ENCODE assay signal across 30 cellular contexts in genomic region chr2:187316040-187316439, GRCh38.
"Had no signal": no experiment of that assay in that cellular context is flagged by ENCODE, and none has a peak within 500 bp of the region (broad histone marks: within the 10 kb centered on the region; RNA-seq: fewer than 3 reads in every experiment).

No MANE protein-coding gene starts in this region.

- H3K9ac ChIP-seq: neural progenitor cell, parathyroid adenoma had no signal

- DNase-seq: activated CD4-positive, alpha-beta memory T cell treated with anti-CD3 and anti-CD28 coated beads for 36 hours; activated CD4-positive, alpha-beta T cell treated with anti-CD3 and anti-CD28 coated beads, Interleukin-2, amount 10 ng/mL, durations not matched to agents 24 days and 14 days; activated CD4-positive, CD25-positive, alpha-beta regulatory T cell treated with anti-CD3 and anti-CD28 coated beads, Interleukin-2, amount 50 U/mL, for 72 hours; activated CD8-positive, alpha-beta memory T cell treated with anti-CD3 and anti-CD28 coated beads, Interleukin-2, amount 50 U/mL, for 4 hours; activated gamma-delta T cell; activated naive CD4-positive, alpha-beta T cell treated with anti-CD3 and anti-CD28 coated beads, Interleukin-2, amount 10 ng/mL, durations not matched to agents 7 days and 5 days; activated naive CD8-positive, alpha-beta T cell treated with anti-CD3 and anti-CD28 coated beads, Interleukin-2, amount 10 ng/mL, durations not matched to agents 7 days and 5 days; activated T-cell treated with anti-CD3 and anti-CD28 coated beads, Interleukin-2, amount 50 U/mL, for 1 hour; endodermal cell; lower lobe of right lung; mesenchymal stem cell; naive thymus-derived CD8-positive, alpha-beta T cell; occipital lobe; psoas muscle; stimulated activated CD4-positive, alpha-beta T cell treated with anti-CD3 and anti-CD28 coated beads, Interleukin-1b, Interleukin-23, amount 100 ng/mL, for 48 hours; stimulated activated CD4-positive, alpha-beta T cell treated with anti-CD3 and anti-CD28 coated beads, Interleukin-4, amount 100 ng/mL, for 4 hours; stimulated activated CD8-positive, alpha-beta memory T cell treated with anti-CD3 and anti-CD28 coated beads, Interleukin-4, amount 100 ng/mL, for 48 hours; stimulated activated naive CD8-positive, alpha-beta T cell treated with anti-CD3 and anti-CD28 coated beads, Interleukin-15, amount 100 ng/mL, for 72 hours; substantia nigra; T1000; thyroid gland; upper lobe of left lung had no signal

- H3K4me1 ChIP-seq: ascending aorta, left lung, neural progenitor cell, parathyroid adenoma, psoas muscle, thyroid gland, vagina had no signal

- H2AFZ ChIP-seq: neural progenitor cell, parathyroid adenoma had no signal

- H3K4me2 ChIP-seq: neural progenitor cell, smooth muscle cell had no signal

- H3K79me2 ChIP-seq: parathyroid adenoma had no signal

- ATAC-seq: left lung; lower lobe of right lung; naive thymus-derived CD8-positive, alpha-beta T cell; psoas muscle; stimulated activated memory B cell treated with anti-CD40 and anti-IgM and Interleukin-4, amounts not matched to agents 10 μg/mL and 1 μg/mL and 100 μg/mL, for 72 hours; stimulated activated naive CD8-positive, alpha-beta T cell treated with anti-CD3 and anti-CD28 coated beads, Interleukin-15, amount 100 ng/mL, for 72 hours had no signal

- H3K27ac ChIP-seq: ascending aorta, epithelial cell of prostate, left lung, lower lobe of right lung, neural progenitor cell, parathyroid adenoma, psoas muscle, thyroid gland, upper lobe of left lung, vagina had no signal

- H3K27me3 ChIP-seq: ascending aorta, left lung, neural progenitor cell, thyroid gland, upper lobe of left lung, vagina had no signal

- H3K36me3 ChIP-seq: ascending aorta, left lung, lower lobe of right lung, neural progenitor cell, thyroid gland, upper lobe of left lung, vagina had no signal

- H3K9me3 ChIP-seq: ascending aorta, left lung, lower lobe of right lung, psoas muscle, thyroid gland, upper lobe of left lung, vagina had no signal

- H3K4me3 ChIP-seq: ascending aorta, left lung, lower lobe of right lung, neural progenitor cell, psoas muscle, smooth muscle cell, thyroid gland, upper lobe of left lung, vagina had no signal
